Comparison of ENCODE assay signal across 9 cellular contexts in the genomic region with DNA sequence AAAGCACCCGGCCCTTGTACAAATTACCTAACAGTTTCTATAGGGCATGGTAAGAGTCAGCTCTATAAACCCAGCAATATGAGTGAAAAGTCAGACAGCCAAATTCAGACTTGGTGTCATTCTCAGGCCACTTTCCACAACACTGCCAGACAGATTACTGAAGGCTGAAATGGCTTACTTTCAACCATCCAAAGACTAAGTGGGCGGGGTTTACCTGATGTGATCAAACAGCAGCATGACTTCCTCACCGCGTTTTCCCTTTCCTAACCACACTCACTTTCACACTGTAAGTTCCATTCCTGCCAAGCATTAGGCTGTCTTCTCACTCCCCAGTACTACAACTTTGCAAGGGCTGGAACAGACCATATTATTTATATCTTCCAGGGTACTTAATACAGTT.
DNase-seq lines count a peak whose midpoint lies in the region; ATAC-seq and TF ChIP-seq lines count a peak whose summit lies in the region.
"Had no signal": no experiment of that assay in that cellular context is flagged by ENCODE, and none has a peak within 500 bp of the region (broad histone marks: within the 10 kb centered on the region; RNA-seq: fewer than 3 reads in every experiment).

No MANE protein-coding gene starts in this region.

- H3K9me3 ChIP-seq in vagina, result no peaks in the 10 kb centered on the region
- no peaks in the 10 kb centered on the region for H3K9me3 ChIP-seq in osteoblast (ENCODE audit: low read depth, low read length)

- POLR2A ChIA-PET in naive thymus-derived CD8-positive, alpha-beta T cell (lab: Charles Lee), result no interaction called here

- intact Hi-C loops in vagina (cut with DNase I) (no loop called here), CD14-positive monocyte (cut with micrococcal nuclease) (no loop called here)

- H3K4me1 ChIP-seq in vagina (no peaks in the 10 kb centered on the region), osteoblast (ENCODE audit: insufficient read depth, low read length) (peaks cover 5% of the 10 kb centered on the region)

- H3K27me3 Mint-ChIP-seq in naive thymus-derived CD8-positive, alpha-beta T cell, result no peaks in the 10 kb centered on the region
- peaks cover 0 to 2% (median 0%) of the 10 kb centered on the region in 3 donors for H3K27me3 Mint-ChIP-seq in CD14-positive monocyte (ENCODE audit: low read depth in 3 of 3)

- peak; percentile 19 for DNase-seq in GM19238 (ENCODE audit: insufficient read length, low spot score)
- DNase-seq in OCI-M1 (lab: John Stamatoyannopoulos, UW), result peak; percentile 85
- DNase-seq in naive thymus-derived CD8-positive, alpha-beta T cell, result peak in 3 of 10 donors; percentile 0 to 39 (median 27)
- DNase-seq in vagina (ENCODE audit: extremely low spot score in 2 of 2), result no peak
- DNase-seq in osteoblast (ENCODE audit: insufficient read length, low spot score, missing footprints), result no peak
- DNase-seq in CD14-positive monocyte (ENCODE audit: low spot score), result no peak
- DNase-seq: kidney glomerular epithelial cell, NCI-H2029 treated with DMSO at 0.1 percent for 48 hours had no signal

- H3K4me2 ChIP-seq in osteoblast (ENCODE audit: insufficient read depth, low read length), result no peak overlapping the region

- peak; percentile 72 for ATAC-seq in HG02610 (IDR thresholded peaks at IDR 0.05; ENCODE audit: unreplicated experiment)
- ATAC-seq in naive thymus-derived CD8-positive, alpha-beta T cell, result peak; percentile 67

- H3K36me3 Mint-ChIP-seq in naive thymus-derived CD8-positive, alpha-beta T cell, result peaks cover 0 to 6% (median 6%) of the 10 kb centered on the region in 3 donors
- H3K36me3 Mint-ChIP-seq in CD14-positive monocyte, result peaks cover 0 to 2% of the 10 kb centered on the region in 2 donors

- no peaks in the 10 kb centered on the region for H3K36me3 ChIP-seq in vagina
- no peaks in the 10 kb centered on the region for H3K36me3 ChIP-seq in osteoblast (ENCODE audit: insufficient read depth, low read length)

- no peak overlapping the region for H3K27ac Mint-ChIP-seq in naive thymus-derived CD8-positive, alpha-beta T cell
- peak overlapping the region in 1 of 7 donors; percentile 2 for H3K27ac Mint-ChIP-seq in CD14-positive monocyte

- no peak overlapping the region for H2AFZ ChIP-seq in osteoblast (ENCODE audit: low read length)

- peaks cover 3% of the 10 kb centered on the region for H4K20me1 ChIP-seq in osteoblast (ENCODE audit: insufficient read depth, low read length)

- peaks cover 7% of the 10 kb centered on the region for H3K79me2 ChIP-seq in osteoblast (ENCODE audit: insufficient read depth, low read length)

- TF ChIP-seq CTCF in vagina (IDR thresholded peaks at IDR 0.05), result no peak
- no peak for TF ChIP-seq CTCF in osteoblast (IDR thresholded peaks at IDR 0.05; ENCODE audit: extremely low read depth, low read depth, low read length)
- TF ChIP-seq CTCF in CD14-positive monocyte (IDR thresholded peaks at IDR 0.05), result no peak

- H3K27me3 ChIP-seq in vagina (no peaks in the 10 kb centered on the region), osteoblast (ENCODE audit: insufficient read depth, low read length) (no peaks in the 10 kb centered on the region)

- no peak overlapping the region for H3K4me3 Mint-ChIP-seq in naive thymus-derived CD8-positive, alpha-beta T cell
- H3K4me3 Mint-ChIP-seq in CD14-positive monocyte, result no peak overlapping the region

- H3K27ac ChIP-seq in vagina (no peak overlapping the region), osteoblast (ENCODE audit: low read depth, low read length) (no peak overlapping the region)

- H3K4me3 ChIP-seq in vagina (no peak overlapping the region), osteoblast (ENCODE audit: insufficient read depth, low read length) (no peak overlapping the region)

- TF ChIP-seq POLR2A in vagina (IDR thresholded peaks at IDR 0.05), result no peak

- peaks cover 0 to 7% (median 2%) of the 10 kb centered on the region in 9 donors for H3K9me3 Mint-ChIP-seq in naive thymus-derived CD8-positive, alpha-beta T cell
- peaks cover 2 to 13% (median 5%) of the 10 kb centered on the region in 7 donors for H3K9me3 Mint-ChIP-seq in CD14-positive monocyte

- H3K4me1 Mint-ChIP-seq in naive thymus-derived CD8-positive, alpha-beta T cell, result peaks cover 7 to 12% (median 8%) of the 10 kb centered on the region in 4 donors
- peaks cover 2% of the 10 kb centered on the region for H3K4me1 Mint-ChIP-seq in CD14-positive monocyte

Comparison
In these comparisons a context has a peak if more than half of its experiments do, and no peak if none do; other contexts are left out.
1. DNase-seq: peak in GM19238 (single experiment) and OCI-M1 (single experiment); none in vagina (0 of 2), osteoblast (single experiment) and CD14-positive monocyte (single experiment).